In genomic region chr7:80216996-80217842, GRCh38 we compare ENCODE assay signal across 3 cellular contexts.
TF ChIP-seq lines count a peak whose summit lies in the region.

No MANE protein-coding gene starts in this region.

TF ChIP-seq in GM12878, 131 proteins besides CTCF, POLR2A, EP300 and RAD21:
- no peak for TF ChIP-seq ELK1 (IDR thresholded peaks at IDR 0.05; ENCODE audit: low read depth, low read length)
- TF ChIP-seq PBX3 (IDR thresholded peaks at IDR 0.05; ENCODE audit: insufficient replicate concordance, low read depth, low read length) = no peak
- no peak for TF ChIP-seq RAD51 (IDR thresholded peaks at IDR 0.05)
- TF ChIP-seq SRF (IDR thresholded peaks at IDR 0.05; ENCODE audit: low read depth in 2 of 2, low read length in 2 of 2) = no peak
- TF ChIP-seq IKZF1 (conservative IDR thresholded peaks at IDR 0.05) = no peak
- TF ChIP-seq KDM1A (IDR thresholded peaks at IDR 0.05; ENCODE audit: borderline replicate concordance) = no peak

TF ChIP-seq in HepG2, 621 proteins besides CTCF, POLR2A, EP300 and RAD21:
- TF ChIP-seq GATAD2A (CRISPR knock-in tag; IDR thresholded peaks at IDR 0.05) (no peak), ZNF280D (CRISPR knock-in tag; IDR thresholded peaks at IDR 0.05) (no peak), ZNF660 (CRISPR knock-in tag; IDR thresholded peaks at IDR 0.05; ENCODE audit: borderline replicate concordance, low read depth) (no peak), SMAD3 (CRISPR knock-in tag; IDR thresholded peaks at IDR 0.05) (no peak), CHD4 (IDR thresholded peaks at IDR 0.05; ENCODE audit: borderline replicate concordance, low read length) (no peak), ZNF879 (CRISPR knock-in tag; IDR thresholded peaks at IDR 0.05) (no peak), MIXL1 (CRISPR knock-in tag; IDR thresholded peaks at IDR 0.05) (no peak), FOSL1 (CRISPR knock-in tag; IDR thresholded peaks at IDR 0.05; ENCODE audit: borderline replicate concordance) (no peak), NFIC (IDR thresholded peaks at IDR 0.05; ENCODE audit: low read length) (no peak), ZNF850 (CRISPR knock-in tag; conservative IDR thresholded peaks at IDR 0.05) (no peak), HNRNPK (IDR thresholded peaks at IDR 0.05; ENCODE audit: low read depth, low read length, poor library complexity, severe bottlenecking) (no peak), ZBTB42 (CRISPR knock-in tag; IDR thresholded peaks at IDR 0.05) (no peak), ZNF777 (CRISPR knock-in tag; IDR thresholded peaks at IDR 0.05) (no peak), ARHGAP35 (CRISPR knock-in tag; IDR thresholded peaks at IDR 0.05; ENCODE audit: borderline replicate concordance) (no peak), HNF4G (IDR thresholded peaks at IDR 0.05; ENCODE audit: borderline replicate concordance, low read depth, low read length) (no peak), HNF4G (CRISPR knock-in tag; IDR thresholded peaks at IDR 0.05; ENCODE audit: borderline replicate concordance, low read depth) (no peak), ZNF83 (CRISPR knock-in tag; IDR thresholded peaks at IDR 0.05; ENCODE audit: borderline replicate concordance) (no peak), HHEX (CRISPR knock-in tag; IDR thresholded peaks at IDR 0.05) (no peak), PBX3 (CRISPR knock-in tag; IDR thresholded peaks at IDR 0.05; ENCODE audit: borderline replicate concordance) (no peak)

TF ChIP-seq in SK-N-SH treated with all-trans-retinoic acid at 6 μM for 48 hours, 23 proteins besides CTCF, POLR2A, EP300 and RAD21:
- TF ChIP-seq ZNF8 (CRISPR knock-in tag; IDR thresholded peaks at IDR 0.05) = no peak
- TF ChIP-seq TCF4 (CRISPR knock-in tag; IDR thresholded peaks at IDR 0.05; ENCODE audit: borderline replicate concordance) = no peak
- TF ChIP-seq RARB (CRISPR knock-in tag; IDR thresholded peaks at IDR 0.05) = no peak
- no peak for TF ChIP-seq CREB5 (CRISPR knock-in tag; IDR thresholded peaks at IDR 0.05; ENCODE audit: low read depth)
- no peak for TF ChIP-seq ZNF70 (CRISPR knock-in tag; IDR thresholded peaks at IDR 0.05)
- TF ChIP-seq ZFP3 (CRISPR knock-in tag; IDR thresholded peaks at IDR 0.05) = no peak
- TF ChIP-seq ZNF565 (CRISPR knock-in tag; conservative IDR thresholded peaks at IDR 0.05; ENCODE audit: low read depth) = no peak
- no peak for TF ChIP-seq OSR1 (CRISPR knock-in tag; IDR thresholded peaks at IDR 0.05)
- TF ChIP-seq ARNTL (CRISPR knock-in tag; IDR thresholded peaks at IDR 0.05; ENCODE audit: borderline replicate concordance, low read depth) = no peak
- TF ChIP-seq PATZ1 (CRISPR knock-in tag; IDR thresholded peaks at IDR 0.05; ENCODE audit: borderline replicate concordance) = no peak
- no peak for TF ChIP-seq SNAI2 (CRISPR knock-in tag; IDR thresholded peaks at IDR 0.05)
- no peak for TF ChIP-seq BACH2 (CRISPR knock-in tag; IDR thresholded peaks at IDR 0.05; ENCODE audit: borderline replicate concordance)
- no peak for TF ChIP-seq ESRRG (CRISPR knock-in tag; IDR thresholded peaks at IDR 0.05)
